13 cellular contexts compared by ENCODE assay signal in genomic region chr18:31954349-31954748, GRCh38. TPM values are rescaled to one million over a fixed set of nuclear protein-coding genes. Genes with fewer than 3 reads are reported as not detected.
A peak's percentile ranks its signal among the peaks of the same experiment; 100 is the strongest.
DNase-seq lines count a peak whose midpoint lies in the region; ATAC-seq and TF ChIP-seq lines count a peak whose summit lies in the region.
"Had no signal": no experiment of that assay in that cellular context is flagged by ENCODE, and none has a peak within 500 bp of the region (broad histone marks: within the 10 kb centered on the region; RNA-seq: fewer than 3 reads in every experiment).

No MANE protein-coding gene starts in this region.

- H3K27me3 ChIP-seq in WERI-Rb-1 (ENCODE audit: insufficient read depth, low read depth, severe bottlenecking) (no peaks in the 10 kb centered on the region), uterus (no peaks in the 10 kb centered on the region)

- peaks cover 31% of the 10 kb centered on the region for H3K4me1 Mint-ChIP-seq in Calu3 (ENCODE audit: low read depth, unreplicated experiment)
- H3K4me1 Mint-ChIP-seq: nephron had no signal

- intact Hi-C loops in Calu3 (cut with micrococcal nuclease; ENCODE audit: unreplicated experiment) (no loop called here), uterus (cut with DNase I; ENCODE audit: low total_unique reads) (no loop called here)

- TF ChIP-seq POLR2A in uterus (IDR thresholded peaks at IDR 0.05) = no peak

- H3K27ac Mint-ChIP-seq in Calu3 (ENCODE audit: unreplicated experiment) = peak overlapping the region; percentile 49
- H3K27ac Mint-ChIP-seq: nephron; stimulated activated naive CD8-positive, alpha-beta T cell treated with anti-CD3 and anti-CD28 coated beads, Interleukin-15, Interleukin-2, amounts not matched to agents 100 ng/mL and 50 ng/mL, for 24 hours had no signal

- H3K27me3 Mint-ChIP-seq in Calu3 (ENCODE audit: unreplicated experiment) = no peaks in the 10 kb centered on the region

- no peaks in the 10 kb centered on the region for H3K4me1 ChIP-seq in uterus

- H3K4me3 Mint-ChIP-seq in Calu3 (ENCODE audit: low read depth, unreplicated experiment) = no peak overlapping the region
- H3K4me3 Mint-ChIP-seq: nephron; stimulated activated naive CD8-positive, alpha-beta T cell treated with anti-CD3 and anti-CD28 coated beads, Interleukin-15, Interleukin-2, amounts not matched to agents 100 ng/mL and 50 ng/mL, for 24 hours had no signal

- TF ChIP-seq CTCF in Calu3 (IDR thresholded peaks at IDR 0.05; ENCODE audit: unreplicated experiment) (no peak), WERI-Rb-1 (IDR thresholded peaks at IDR 0.05; ENCODE audit: low read depth, low read length) (no peak), uterus (IDR thresholded peaks at IDR 0.05) (no peak)

- H3K36me3 ChIP-seq in WERI-Rb-1 (no peaks in the 10 kb centered on the region), uterus (no peaks in the 10 kb centered on the region)

- peak; percentile 47 for DNase-seq in Calu3
- peak; percentile 8 for DNase-seq in LHCN-M2 (ENCODE audit: low read depth)
- DNase-seq in WERI-Rb-1 = no peak
- peak; percentile 56 for DNase-seq in iris pigment epithelial cell (ENCODE audit: low read depth)
- DNase-seq in activated CD4-positive, CD25-positive, alpha-beta regulatory T cell (lab: John Stamatoyannopoulos, UW) = no peak
- no peak for DNase-seq in uterus
- no peak for DNase-seq in cerebellum (ENCODE audit: low spot score)
- DNase-seq: amygdala, kidney, SW 1271 had no signal

- H3K4me3 ChIP-seq in WERI-Rb-1 (ENCODE audit: low read depth, low read length) (no peak overlapping the region), uterus (no peak overlapping the region)

- no peaks in the 10 kb centered on the region for H3K9me3 ChIP-seq in WERI-Rb-1 (ENCODE audit: severe bottlenecking)
- no peaks in the 10 kb centered on the region for H3K9me3 ChIP-seq in uterus

- CTCF ChIA-PET in Calu3 (lab: Charles Lee) = no interaction called here

- no TSS peak for BruUV-seq in Calu3 (replicated peaks; lab: Mats Ljungman, UMichigan)

- ATAC-seq in GM21515 (IDR thresholded peaks at IDR 0.05; ENCODE audit: unreplicated experiment) = no peak

- peaks cover 6% of the 10 kb centered on the region for H3K36me3 Mint-ChIP-seq in Calu3 (ENCODE audit: insufficient read depth, unreplicated experiment)

- H3K27ac ChIP-seq in WERI-Rb-1 = peak overlapping the region; percentile 69
- H3K27ac ChIP-seq in uterus = no peak overlapping the region

- no peaks in the 10 kb centered on the region for H3K9me3 Mint-ChIP-seq in Calu3 (ENCODE audit: low read depth, unreplicated experiment)
- H3K9me3 Mint-ChIP-seq: nephron; stimulated activated naive CD8-positive, alpha-beta T cell treated with anti-CD3 and anti-CD28 coated beads, Interleukin-15, Interleukin-2, amounts not matched to agents 100 ng/mL and 50 ng/mL, for 24 hours had no signal

RNA-seq across cellular contexts. Expression of gene TRAPPC8, which starts 11.4 kb away (rescaled TPM):
- total RNA-seq in Calu3 (2022) = 38.0 and 40.1 TPM in 2 replicates
- 27.7 and 29.4 TPM in 2 replicates for total RNA-seq in LHCN-M2 (2014; rRNA removed)
- polyA plus RNA-seq in LHCN-M2 (2012) = 7.3 TPM
- 10 to 100 TPM; 29.1 to 98.5 (median 53.0) TPM for total RNA-seq in uterus
- 81.3 TPM for total RNA-seq in cerebellum

Comparison
In these comparisons a context has a peak if more than half of its experiments do, and no peak if none do; other contexts are left out.
1. DNase-seq: peak in Calu3 (single experiment), LHCN-M2 (single experiment) and iris pigment epithelial cell (single experiment); none in WERI-Rb-1 (single experiment), activated CD4-positive, CD25-positive, alpha-beta regulatory T cell (0 of 4), uterus (0 of 2) and cerebellum (single experiment).